Comparison of ENCODE assay signal across 14 cellular contexts in genomic region chr18:45715212-45715780, GRCh38. TPM values are rescaled to one million over a fixed set of nuclear protein-coding genes. Genes with fewer than 3 reads are reported as not detected.
"Had no signal": no experiment of that assay in that cellular context is flagged by ENCODE, and none has a peak within 500 bp of the region (broad histone marks: within the 10 kb centered on the region; RNA-seq: fewer than 3 reads in every experiment).

No MANE protein-coding gene starts in this region.

- H3K36me3 ChIP-seq: stomach had no signal

- H3K27me3 ChIP-seq: stomach had no signal

- H3K27ac Mint-ChIP-seq: activated naive CD4-positive, alpha-beta T cell treated with anti-CD3 and anti-CD28 coated beads for 36 hours; activated T-helper 17 cell treated with anti-CD3 and anti-CD28 coated beads, Interleukin-2, amount 50 U/mL, for 72 hours; mesothelial cell of epicardium had no signal

- FAIRE-seq: astrocyte had no signal

- H3K4me1 Mint-ChIP-seq: activated T-helper 17 cell treated with anti-CD3 and anti-CD28 coated beads, Interleukin-2, amount 50 U/mL, for 72 hours; mesothelial cell of epicardium had no signal

- H3K9me3 ChIP-seq: stomach had no signal

- ATAC-seq: activated T-helper 17 cell treated with anti-CD3 and anti-CD28 coated beads, Interleukin-2, amount 50 U/mL, for 72 hours had no signal

- H3K4me1 ChIP-seq: parathyroid adenoma, stomach had no signal

- H3K27ac ChIP-seq: coronary artery, parathyroid adenoma, stomach had no signal

- H3K36me3 Mint-ChIP-seq: mesothelial cell of epicardium had no signal

- DNase-seq: activated CD4-positive, alpha-beta T cell treated with anti-CD3 and anti-CD28 coated beads for 4 hours; activated naive CD4-positive, alpha-beta T cell treated with anti-CD3 and anti-CD28 coated beads for 36 hours; central memory CD4-positive, alpha-beta T cell; effector CD4-positive, alpha-beta T cell; kidney glomerular epithelial cell; naive B cell; retina; stimulated activated CD4-positive, alpha-beta T cell treated with anti-CD3 and anti-CD28 coated beads, Interleukin-15, amount 100 ng/mL, for 24 hours; stomach had no signal

- H2AFZ ChIP-seq: parathyroid adenoma had no signal

- H3K4me3 Mint-ChIP-seq: activated naive CD4-positive, alpha-beta T cell treated with anti-CD3 and anti-CD28 coated beads for 36 hours; activated T-helper 17 cell treated with anti-CD3 and anti-CD28 coated beads, Interleukin-2, amount 50 U/mL, for 72 hours; mesothelial cell of epicardium had no signal

- H3K9ac ChIP-seq: parathyroid adenoma had no signal

- H3K4me3 ChIP-seq: coronary artery, stomach had no signal

- H3K79me2 ChIP-seq: parathyroid adenoma had no signal

- H3K27me3 Mint-ChIP-seq: activated T-helper 17 cell treated with anti-CD3 and anti-CD28 coated beads, Interleukin-2, amount 50 U/mL, for 72 hours had no signal

RNA-seq across cellular contexts. Expression of gene SLC14A1, which starts 8.7 kb away (rescaled TPM):
- total RNA-seq: astrocyte, mesothelial cell of epicardium had no signal
